ENCODE assay signal across 21 cellular contexts in the genomic region with DNA sequence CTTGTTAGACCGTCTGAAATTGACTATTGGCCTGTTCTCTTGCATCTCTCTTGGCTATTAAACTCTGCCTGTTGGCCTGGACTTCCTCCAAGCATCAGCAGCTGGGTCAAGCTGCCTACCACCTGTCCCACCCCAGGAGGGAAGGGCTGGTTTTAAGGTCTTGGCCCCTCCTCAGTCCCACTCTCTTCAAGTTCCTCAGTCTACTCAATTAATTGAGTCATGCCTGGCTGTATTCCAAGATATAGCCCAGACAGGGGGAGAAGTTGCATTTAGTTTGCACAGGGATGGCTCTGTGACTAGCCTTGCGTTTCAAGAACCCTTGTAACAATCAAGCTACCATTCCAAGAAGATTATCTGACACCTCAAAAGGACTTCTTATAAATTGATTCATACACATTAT.
DNase-seq lines count a peak whose midpoint lies in the region; ATAC-seq and TF ChIP-seq lines count a peak whose summit lies in the region.
"Had no signal": no experiment of that assay in that cellular context is flagged by ENCODE, and none has a peak within 500 bp of the region (broad histone marks: within the 10 kb centered on the region; RNA-seq: fewer than 3 reads in every experiment).

No MANE protein-coding gene starts in this region.

- H3K27me3 Mint-ChIP-seq in nephron (ENCODE audit: low read depth) = no peaks in the 10 kb centered on the region
- H3K27me3 Mint-ChIP-seq in stimulated activated memory B cell treated with anti-CD40 and anti-IgM and Interleukin-4, amounts not matched to agents 10 μg/mL and 1 μg/mL and 100 μg/mL, for 72 hours = no peaks in the 10 kb centered on the region
- H3K27me3 Mint-ChIP-seq: activated naive CD4-positive, alpha-beta T cell treated with anti-CD3 and anti-CD28 coated beads, Interleukin-2, amount 50 U/mL, for 24 hours; dendritic cell treated with granulocyte-macrophage colony-stimulating factor and Interleukin-4, amounts not matched to agents 40 ng/mL and 50 ng/mL, for 4 days had no signal

- H3K36me3 Mint-ChIP-seq in nephron (ENCODE audit: low read depth) = no peaks in the 10 kb centered on the region
- no peaks in the 10 kb centered on the region for H3K36me3 Mint-ChIP-seq in stimulated activated memory B cell treated with anti-CD40 and anti-IgM and Interleukin-4, amounts not matched to agents 10 μg/mL and 1 μg/mL and 100 μg/mL, for 72 hours
- H3K36me3 Mint-ChIP-seq: activated naive CD4-positive, alpha-beta T cell treated with anti-CD3 and anti-CD28 coated beads, Interleukin-2, amount 50 U/mL, for 24 hours had no signal

- H3K9me3 ChIP-seq in MG63 (no peaks in the 10 kb centered on the region), fibroblast of lung (ENCODE audit: control insufficient read depth, insufficient read depth, low read depth, low read length) (no peaks in the 10 kb centered on the region)
- H3K9me3 ChIP-seq: HAP-1, testis had no signal

- no peak for ATAC-seq in stimulated activated memory B cell treated with anti-CD40 and anti-IgM and Interleukin-4, amounts not matched to agents 10 μg/mL and 1 μg/mL and 100 μg/mL, for 72 hours
- ATAC-seq: activated CD4-positive, CD25-positive, alpha-beta regulatory T cell treated with anti-CD3 and anti-CD28 coated beads, Interleukin-2, amount 50 U/mL, for 24 hours; activated T-cell treated with anti-CD3 and anti-CD28 coated beads, Interleukin-2, amount 50 U/mL, for 72 hours; GM12878; HepG2; SK-N-SH treated with all-trans-retinoic acid at 6 μM for 48 hours had no signal

- H3K27ac Mint-ChIP-seq in nephron = peak overlapping the region in 2 of 3 experiments; percentile 45 to 67
- H3K27ac Mint-ChIP-seq in stimulated activated memory B cell treated with anti-CD40 and anti-IgM and Interleukin-4, amounts not matched to agents 10 μg/mL and 1 μg/mL and 100 μg/mL, for 72 hours = no peak overlapping the region
- H3K27ac Mint-ChIP-seq: activated naive CD4-positive, alpha-beta T cell treated with anti-CD3 and anti-CD28 coated beads, Interleukin-2, amount 50 U/mL, for 24 hours; activated T-cell treated with anti-CD3 and anti-CD28 coated beads, Interleukin-2, amount 50 U/mL, for 72 hours; dendritic cell treated with granulocyte-macrophage colony-stimulating factor and Interleukin-4, amounts not matched to agents 40 ng/mL and 50 ng/mL, for 4 days had no signal

- no peaks in the 10 kb centered on the region for H3K9me3 Mint-ChIP-seq in nephron
- peaks cover 6% of the 10 kb centered on the region for H3K9me3 Mint-ChIP-seq in stimulated activated memory B cell treated with anti-CD40 and anti-IgM and Interleukin-4, amounts not matched to agents 10 μg/mL and 1 μg/mL and 100 μg/mL, for 72 hours
- H3K9me3 Mint-ChIP-seq: activated naive CD4-positive, alpha-beta T cell treated with anti-CD3 and anti-CD28 coated beads, Interleukin-2, amount 50 U/mL, for 24 hours had no signal

- no peaks in the 10 kb centered on the region for H3K79me2 ChIP-seq in fibroblast of lung (ENCODE audit: control insufficient read depth, insufficient read depth, low read length)

- no peak overlapping the region for H3K4me3 Mint-ChIP-seq in nephron
- no peak overlapping the region for H3K4me3 Mint-ChIP-seq in stimulated activated memory B cell treated with anti-CD40 and anti-IgM and Interleukin-4, amounts not matched to agents 10 μg/mL and 1 μg/mL and 100 μg/mL, for 72 hours
- H3K4me3 Mint-ChIP-seq: activated naive CD4-positive, alpha-beta T cell treated with anti-CD3 and anti-CD28 coated beads, Interleukin-2, amount 50 U/mL, for 24 hours; activated T-cell treated with anti-CD3 and anti-CD28 coated beads, Interleukin-2, amount 50 U/mL, for 72 hours; dendritic cell treated with granulocyte-macrophage colony-stimulating factor and Interleukin-4, amounts not matched to agents 40 ng/mL and 50 ng/mL, for 4 days had no signal

- H3K4me1 Mint-ChIP-seq in nephron = peaks cover 53% of the 10 kb centered on the region
- no peaks in the 10 kb centered on the region for H3K4me1 Mint-ChIP-seq in stimulated activated memory B cell treated with anti-CD40 and anti-IgM and Interleukin-4, amounts not matched to agents 10 μg/mL and 1 μg/mL and 100 μg/mL, for 72 hours
- H3K4me1 Mint-ChIP-seq: activated naive CD4-positive, alpha-beta T cell treated with anti-CD3 and anti-CD28 coated beads, Interleukin-2, amount 50 U/mL, for 24 hours had no signal

- H3K4me1 ChIP-seq in fibroblast of lung (ENCODE audit: control insufficient read depth, extremely low read depth, insufficient read depth, low read length) = no peaks in the 10 kb centered on the region
- H3K4me1 ChIP-seq: HAP-1, testis had no signal

- no peaks in the 10 kb centered on the region for H3K27me3 ChIP-seq in MG63
- no peaks in the 10 kb centered on the region for H3K27me3 ChIP-seq in fibroblast of lung (ENCODE audit: control insufficient read depth, insufficient read depth, low read length)
- H3K27me3 ChIP-seq: testis had no signal

- H3K9ac ChIP-seq in fibroblast of lung (ENCODE audit: insufficient read depth, low read length) = no peak overlapping the region

- H3K4me3 ChIP-seq in MG63 (no peak overlapping the region), fibroblast of lung (replicated peaks in 1 of 4; ENCODE audit: control extremely low read depth in 1 of 4, insufficient read depth in 1 of 4, low read depth in 3 of 4, low read length in 4 of 4) (no peak overlapping the region)
- H3K4me3 ChIP-seq: GM12878, HAP-1, PC-9, testis had no signal

- no peaks in the 10 kb centered on the region for H4K20me1 ChIP-seq in fibroblast of lung (ENCODE audit: control insufficient read depth, extremely low read depth, insufficient read depth, low read length)

- DNase-seq in EH (ENCODE audit: low read depth) (peak; percentile 82), MG63 (peak; percentile 67), fibroblast of lung (ENCODE audit: low read depth in 2 of 2) (peak; percentile 62 to 71), NCI-H1092 (lab: John Stamatoyannopoulos, UW) (no peak), NCI-H510A (lab: John Stamatoyannopoulos, UW) (no peak), D341Med (ENCODE audit: low spot score) (no peak)
- DNase-seq: activated T-cell treated with anti-CD3 and anti-CD28 coated beads, Interleukin-2, amount 50 U/mL, for 72 hours; NCI-H187; NCI-H2227 treated with DMSO at 0.1 percent for 48 hours; PC-9; T-helper 9 cell; testis had no signal

- no peaks in the 10 kb centered on the region for H3K36me3 ChIP-seq in MG63
- no peaks in the 10 kb centered on the region for H3K36me3 ChIP-seq in fibroblast of lung (ENCODE audit: control insufficient read depth, insufficient read depth, low read length)
- H3K36me3 ChIP-seq: HAP-1 had no signal

- TF ChIP-seq CTCF in fibroblast of lung (conservative IDR thresholded peaks at IDR 0.05 in 1 of 2, IDR thresholded peaks at IDR 0.05 in 1 of 2; ENCODE audit: low read depth in 1 of 2, low read length in 2 of 2) (no peak), nephron (IDR thresholded peaks at IDR 0.05; ENCODE audit: unreplicated experiment in 3 of 3) (no peak)

- H3K27ac ChIP-seq in fibroblast of lung (ENCODE audit: insufficient read depth, low read length) = no peak overlapping the region
- H3K27ac ChIP-seq: PC-9, testis had no signal

- no peak overlapping the region for H3K4me2 ChIP-seq in fibroblast of lung (ENCODE audit: extremely low read depth, insufficient read depth, low read length)
- H3K4me2 ChIP-seq: PC-9 had no signal

- no peak overlapping the region for H2AFZ ChIP-seq in fibroblast of lung (ENCODE audit: low read length)
- H2AFZ ChIP-seq: PC-9 had no signal

Comparison
In these comparisons a context has a peak if more than half of its experiments do, and no peak if none do; other contexts are left out.
1. DNase-seq: peak in EH (single experiment), MG63 (single experiment) and fibroblast of lung (2 of 2); none in NCI-H1092 (single experiment), NCI-H510A (single experiment) and D341Med (single experiment).